ENCODE assay signal across 2 cellular contexts in the genomic region with DNA sequence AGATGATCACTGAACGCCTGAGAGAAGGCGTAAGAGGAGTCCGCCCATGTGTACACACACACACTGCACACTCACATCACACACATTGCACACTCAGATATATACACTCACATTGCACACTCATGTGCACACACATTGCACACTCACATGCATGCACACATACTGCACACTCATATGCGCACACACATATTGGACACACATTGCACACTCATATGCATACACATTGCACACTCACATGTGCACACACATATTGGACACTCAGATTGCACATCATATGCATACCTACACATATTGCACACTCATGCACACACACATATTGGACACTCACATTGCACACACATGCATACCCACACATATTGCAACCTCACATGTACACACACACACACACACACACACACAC.
TF ChIP-seq lines count a peak whose summit lies in the region.

No MANE protein-coding gene starts in this region.

TF ChIP-seq in HepG2, 621 proteins besides CTCF, POLR2A, EP300 and RAD21 (continued from another document):
- TF ChIP-seq, protein P1, sequence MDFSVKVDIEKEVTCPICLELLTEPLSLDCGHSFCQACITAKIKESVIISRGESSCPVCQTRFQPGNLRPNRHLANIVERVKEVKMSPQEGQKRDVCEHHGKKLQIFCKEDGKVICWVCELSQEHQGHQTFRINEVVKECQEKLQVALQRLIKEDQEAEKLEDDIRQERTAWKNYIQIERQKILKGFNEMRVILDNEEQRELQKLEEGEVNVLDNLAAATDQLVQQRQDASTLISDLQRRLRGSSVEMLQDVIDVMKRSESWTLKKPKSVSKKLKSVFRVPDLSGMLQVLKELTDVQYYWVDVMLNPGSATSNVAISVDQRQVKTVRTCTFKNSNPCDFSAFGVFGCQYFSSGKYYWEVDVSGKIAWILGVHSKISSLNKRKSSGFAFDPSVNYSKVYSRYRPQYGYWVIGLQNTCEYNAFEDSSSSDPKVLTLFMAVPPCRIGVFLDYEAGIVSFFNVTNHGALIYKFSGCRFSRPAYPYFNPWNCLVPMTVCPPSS (IDR thresholded peaks at IDR 0.05), result no peak
- TF ChIP-seq CBX2 (IDR thresholded peaks at IDR 0.05; ENCODE audit: low read depth, low read length) (no peak), CBX2 (CRISPR knock-in tag; IDR thresholded peaks at IDR 0.05; ENCODE audit: low read depth) (no peak), ZMYM2 (CRISPR knock-in tag; IDR thresholded peaks at IDR 0.05) (no peak)
- TF ChIP-seq, protein P2, sequence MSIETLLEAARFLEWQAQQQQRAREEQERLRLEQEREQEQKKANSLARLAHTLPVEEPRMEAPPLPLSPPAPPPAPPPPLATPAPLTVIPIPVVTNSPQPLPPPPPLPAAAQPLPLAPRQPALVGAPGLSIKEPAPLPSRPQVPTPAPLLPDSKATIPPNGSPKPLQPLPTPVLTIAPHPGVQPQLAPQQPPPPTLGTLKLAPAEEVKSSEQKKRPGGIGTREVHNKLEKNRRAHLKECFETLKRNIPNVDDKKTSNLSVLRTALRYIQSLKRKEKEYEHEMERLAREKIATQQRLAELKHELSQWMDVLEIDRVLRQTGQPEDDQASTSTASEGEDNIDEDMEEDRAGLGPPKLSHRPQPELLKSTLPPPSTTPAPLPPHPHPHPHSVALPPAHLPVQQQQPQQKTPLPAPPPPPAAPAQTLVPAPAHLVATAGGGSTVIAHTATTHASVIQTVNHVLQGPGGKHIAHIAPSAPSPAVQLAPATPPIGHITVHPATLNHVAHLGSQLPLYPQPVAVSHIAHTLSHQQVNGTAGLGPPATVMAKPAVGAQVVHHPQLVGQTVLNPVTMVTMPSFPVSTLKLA (IDR thresholded peaks at IDR 0.05), result peak; percentile 37; the same call in 1 of the 2 replicates

TF ChIP-seq in GM12878, 131 proteins besides CTCF, POLR2A, EP300 and RAD21 (continued from another document):
- TF ChIP-seq, protein P3, sequence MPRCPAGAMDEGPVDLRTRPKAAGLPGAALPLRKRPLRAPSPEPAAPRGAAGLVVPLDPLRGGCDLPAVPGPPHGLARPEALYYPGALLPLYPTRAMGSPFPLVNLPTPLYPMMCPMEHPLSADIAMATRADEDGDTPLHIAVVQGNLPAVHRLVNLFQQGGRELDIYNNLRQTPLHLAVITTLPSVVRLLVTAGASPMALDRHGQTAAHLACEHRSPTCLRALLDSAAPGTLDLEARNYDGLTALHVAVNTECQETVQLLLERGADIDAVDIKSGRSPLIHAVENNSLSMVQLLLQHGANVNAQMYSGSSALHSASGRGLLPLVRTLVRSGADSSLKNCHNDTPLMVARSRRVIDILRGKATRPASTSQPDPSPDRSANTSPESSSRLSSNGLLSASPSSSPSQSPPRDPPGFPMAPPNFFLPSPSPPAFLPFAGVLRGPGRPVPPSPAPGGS (IDR thresholded peaks at IDR 0.05; ENCODE audit: borderline replicate concordance, insufficient read depth, low read depth, low read length, poor library complexity, severe bottlenecking), result peak; percentile 96
- TF ChIP-seq CBX5 (IDR thresholded peaks at IDR 0.05; ENCODE audit: low read depth) (no peak), EGR1 (IDR thresholded peaks at IDR 0.05; ENCODE audit: borderline replicate concordance in 1 of 2, low read depth in 2 of 2, low read length in 2 of 2) (no peak), HDAC2 (IDR thresholded peaks at IDR 0.05) (no peak), MEF2A (IDR thresholded peaks at IDR 0.05; ENCODE audit: insufficient read depth, low read depth, low read length) (no peak), TCF3 (IDR thresholded peaks at IDR 0.05; ENCODE audit: borderline replicate concordance, insufficient read depth, low read depth, low read length) (0 out of 2 replicates have a peak, but pooled peaks have one; percentile 31), HDGF (IDR thresholded peaks at IDR 0.05) (no peak)
- TF ChIP-seq, protein P4, sequence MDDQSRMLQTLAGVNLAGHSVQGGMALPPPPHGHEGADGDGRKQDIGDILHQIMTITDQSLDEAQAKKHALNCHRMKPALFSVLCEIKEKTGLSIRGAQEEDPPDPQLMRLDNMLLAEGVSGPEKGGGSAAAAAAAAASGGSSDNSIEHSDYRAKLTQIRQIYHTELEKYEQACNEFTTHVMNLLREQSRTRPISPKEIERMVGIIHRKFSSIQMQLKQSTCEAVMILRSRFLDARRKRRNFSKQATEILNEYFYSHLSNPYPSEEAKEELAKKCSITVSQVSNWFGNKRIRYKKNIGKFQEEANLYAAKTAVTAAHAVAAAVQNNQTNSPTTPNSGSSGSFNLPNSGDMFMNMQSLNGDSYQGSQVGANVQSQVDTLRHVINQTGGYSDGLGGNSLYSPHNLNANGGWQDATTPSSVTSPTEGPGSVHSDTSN (IDR thresholded peaks at IDR 0.05; ENCODE audit: insufficient replicate concordance, low read depth, low read length), result peak; percentile 43
